10 cellular contexts compared by ENCODE assay signal in the genomic region with DNA sequence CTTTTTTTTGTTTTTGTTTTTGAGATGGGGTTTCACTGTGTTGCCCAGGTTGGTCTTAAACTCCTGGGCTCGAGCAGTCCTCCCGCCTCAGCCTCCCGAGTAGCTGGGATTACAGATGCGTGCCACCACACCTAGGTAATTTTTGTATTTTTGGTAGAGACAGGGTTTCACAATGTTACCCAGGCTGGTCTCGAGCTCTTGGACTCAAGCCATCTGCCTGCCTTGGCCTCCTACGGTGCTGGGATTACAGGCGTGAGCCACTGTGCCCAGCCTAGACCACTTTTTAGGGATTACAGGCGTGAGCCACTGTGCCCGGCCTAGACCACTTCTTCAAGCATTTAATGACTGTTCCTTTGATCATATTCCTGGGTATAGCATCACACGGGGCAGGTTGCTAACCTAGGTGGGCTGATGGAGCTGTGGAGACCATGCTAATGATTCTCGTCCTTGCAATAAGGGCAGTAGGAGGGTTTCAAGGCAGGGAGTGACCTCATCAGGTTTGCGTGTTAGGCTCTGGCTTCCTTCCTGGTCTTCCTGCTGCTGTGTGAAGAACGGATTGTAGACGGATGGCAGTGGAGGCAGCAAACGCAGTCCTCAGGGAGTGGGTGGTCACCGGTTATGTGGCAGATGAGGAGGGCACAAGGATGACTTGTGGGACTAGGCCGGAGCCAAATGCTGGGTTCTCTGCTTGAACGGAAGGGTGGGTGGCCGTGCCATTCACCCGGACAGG. TPM values are rescaled to one million over a fixed set of nuclear protein-coding genes. Genes with fewer than 3 reads are reported as not detected.
DNase-seq lines count a peak whose midpoint lies in the region; TF ChIP-seq lines count a peak whose summit lies in the region.
"Had no signal": no experiment of that assay in that cellular context is flagged by ENCODE, and none has a peak within 500 bp of the region (broad histone marks: within the 10 kb centered on the region; RNA-seq: fewer than 3 reads in every experiment).

No MANE protein-coding gene starts in this region.

- H3K4me3 Mint-ChIP-seq in brain = no peak overlapping the region

- DNase-seq in CD1c-positive myeloid dendritic cell (ENCODE audit: extremely low spot score) (peak; percentile 7), myocyte (ENCODE audit: low read depth) (peak; percentile 41), middle frontal gyrus (ENCODE audit: extremely low spot score, low spot score) (no peak), superior temporal gyrus (ENCODE audit: extremely low spot score) (no peak), GM13977 (ENCODE audit: low spot score) (no peak)
- DNase-seq: cerebellar nuclear complex, MG63, NCI-H526, occipital lobe had no signal

- peaks cover 0 to 1% (median 0%) of the 10 kb centered on the region in 5 experiments for H3K9me3 Mint-ChIP-seq in brain

- peaks cover 39% of the 10 kb centered on the region for H3K4me1 Mint-ChIP-seq in brain

- no peaks in the 10 kb centered on the region for H3K27me3 Mint-ChIP-seq in brain

- peaks cover 55% of the 10 kb centered on the region for H3K36me3 Mint-ChIP-seq in brain

- TF ChIP-seq CTCF in brain (conservative IDR thresholded peaks at IDR 0.05) = no peak
- no peak for TF ChIP-seq CTCF in GM13977 (IDR thresholded peaks at IDR 0.05; ENCODE audit: extremely low read depth, insufficient read depth, missing control alignments)

- peak overlapping the region in 4 of 5 experiments; percentile 20 to 90 (median 58) for H3K27ac Mint-ChIP-seq in brain

- in situ Hi-C loops in GM13977 (cut with MboI; ENCODE audit: low pct_unique_long_range_greater_than_20kb, low sequenced_read_pairs, unreplicated experiment) = no loop called here

RNA-seq across cellular contexts. Expression of gene EHMT1, which starts 13.8 kb away (rescaled TPM):
- 69.6 TPM for polyA plus RNA-seq in brain (ENCODE audit: insufficient read depth, low read depth, low replicate concordance)
- total RNA-seq in myocyte = 27.3 and 40.4 TPM in 2 replicates
- 32.0 TPM for polyA plus RNA-seq in myocyte (2012)

RNA-seq across cellular contexts. Expression of gene ARRDC1, which starts 27.1 kb away (rescaled TPM):
- polyA plus RNA-seq in brain (ENCODE audit: insufficient read depth, low read depth, low replicate concordance) = 43.8 TPM
- total RNA-seq in myocyte = 20.3 and 39.5 TPM in 2 replicates
- 24.5 TPM for polyA plus RNA-seq in myocyte (2012)

RNA-seq across cellular contexts. Expression of gene ZMYND19, which starts 42.3 kb away (rescaled TPM):
- polyA plus RNA-seq in brain (ENCODE audit: insufficient read depth, low read depth, low replicate concordance) = 41.3 TPM
- total RNA-seq in myocyte = 28.3 and 29.6 TPM in 2 replicates
- polyA plus RNA-seq in myocyte (2012) = 25.3 TPM

RNA-seq across cellular contexts. Expression of gene DPH7, which starts 53.9 kb away (rescaled TPM):
- 19.4 TPM for polyA plus RNA-seq in brain (ENCODE audit: insufficient read depth, low read depth, low replicate concordance)
- total RNA-seq in myocyte = 30.6 and 38.9 TPM in 2 replicates
- polyA plus RNA-seq in myocyte (2012) = 32.5 TPM

Comparison
In these comparisons a context has a peak if more than half of its experiments do, and no peak if none do; other contexts are left out.
1. DNase-seq: peak in CD1c-positive myeloid dendritic cell (single experiment) and myocyte (single experiment); none in middle frontal gyrus (single experiment), superior temporal gyrus (single experiment) and GM13977 (single experiment).